Comparison of ENCODE assay signal across 11 cellular contexts in genomic region chr2:73177645-73178255, GRCh38. TPM values are rescaled to one million over a fixed set of nuclear protein-coding genes. Genes with fewer than 3 reads are reported as not detected.
DNase-seq lines count a peak whose midpoint lies in the region; ATAC-seq and TF ChIP-seq lines count a peak whose summit lies in the region.
"Had no signal": no experiment of that assay in that cellular context is flagged by ENCODE, and none has a peak within 500 bp of the region (broad histone marks: within the 10 kb centered on the region; RNA-seq: fewer than 3 reads in every experiment).

No MANE protein-coding gene starts in this region.

- in situ Hi-C loops in GM13977 (cut with MboI; ENCODE audit: low pct_unique_long_range_greater_than_20kb, low sequenced_read_pairs, unreplicated experiment) = no loop called here

- H3K4me3 ChIP-seq in KMS-11 (IDR thresholded peaks at IDR 0.05; ENCODE audit: insufficient read depth, low read depth, low read length) = peak overlapping the region; percentile 32
- peak overlapping the region in 57 of 59 donors; percentile 45 to 75 (median 65) for H3K4me3 ChIP-seq in dorsolateral prefrontal cortex
- H3K4me3 ChIP-seq in prostate gland = peak overlapping the region; percentile 49 to 50

- no peaks in the 10 kb centered on the region for H3K36me3 ChIP-seq in KMS-11 (ENCODE audit: insufficient read depth)
- H3K36me3 ChIP-seq in prostate gland = no peaks in the 10 kb centered on the region
- H3K36me3 ChIP-seq: cardiac muscle cell, ovary had no signal

- H2AFZ ChIP-seq in KMS-11 (ENCODE audit: low read depth) = peak overlapping the region; percentile 76

- ATAC-seq in GM18868 (IDR thresholded peaks at IDR 0.05; ENCODE audit: unreplicated experiment) (no peak), GM19397 (IDR thresholded peaks at IDR 0.05; ENCODE audit: unreplicated experiment) (no peak)

- peak; percentile 20 for TF ChIP-seq CTCF in GM13977 (IDR thresholded peaks at IDR 0.05; ENCODE audit: extremely low read depth, insufficient read depth, missing control alignments)
- peak; percentile 63 for TF ChIP-seq CTCF in KMS-11 (conservative IDR thresholded peaks at IDR 0.05; ENCODE audit: low read depth, low read length)
- TF ChIP-seq CTCF in dorsolateral prefrontal cortex (IDR thresholded peaks at IDR 0.05 in 54 of 56, conservative IDR thresholded peaks at IDR 0.05 in 2 of 56; ENCODE audit: low read depth in 1 of 56, partially characterized antibody in 56 of 56) = peak in 29 of 56 donors; percentile 0 to 62 (median 22)
- TF ChIP-seq CTCF in prostate gland (IDR thresholded peaks at IDR 0.05) = no peak

- intact Hi-C loops in dorsolateral prefrontal cortex (cut with DNase I) (loop anchor here (1.0 to 5.0 kb wide), 6 partner anchors 35 to 291 kb away; partner anchors contain the start of gene SPR (in 1 of the 2)), prostate gland (cut with DNase I) (loop anchor here (5.0 to 10.0 kb wide), 3 partner anchors 90 to 403 kb away; no protein-coding TSS in a partner anchor)

- H3K79me2 ChIP-seq in KMS-11 (ENCODE audit: insufficient read depth, low read depth) = no peaks in the 10 kb centered on the region

- no peak overlapping the region for H3K9ac ChIP-seq in KMS-11

- H3K4me2 ChIP-seq in KMS-11 = peak overlapping the region; percentile 53

- no peak overlapping the region for H3K27ac ChIP-seq in KMS-11
- H3K27ac ChIP-seq in dorsolateral prefrontal cortex = peak overlapping the region in 5 of 59 donors; percentile 6 to 76 (median 56)
- H3K27ac ChIP-seq in prostate gland = no peak overlapping the region
- H3K27ac ChIP-seq: cardiac muscle cell, ovary had no signal

- no peak for TF ChIP-seq POLR2A in prostate gland (IDR thresholded peaks at IDR 0.05)

- peaks cover 6% of the 10 kb centered on the region for H3K4me1 ChIP-seq in KMS-11 (ENCODE audit: low read depth, poor library complexity, severe bottlenecking)
- peaks cover 9% of the 10 kb centered on the region for H3K4me1 ChIP-seq in prostate gland (replicated peaks)

- DNase-seq in GM13977 (ENCODE audit: low spot score) (peak; percentile 21), dorsolateral prefrontal cortex (no peak), prostate gland (ENCODE audit: low spot score) (no peak), OCI-M1 (lab: John Stamatoyannopoulos, UW) (no peak), NCI-H187 (lab: John Stamatoyannopoulos, UW) (no peak)

- no peaks in the 10 kb centered on the region for H4K20me1 ChIP-seq in KMS-11 (ENCODE audit: insufficient read depth)

- H3K9me3 ChIP-seq in prostate gland = no peaks in the 10 kb centered on the region
- H3K9me3 ChIP-seq: ovary had no signal

- 8% methylated on average over 12 of the region's 12 CpGs for WGBS in prostate gland

- peaks cover 7% of the 10 kb centered on the region; the same call in 1 of the 2 replicates for H3K27me3 ChIP-seq in KMS-11 (ENCODE audit: insufficient read depth, low read depth)
- peaks cover 0 to 42% (median 0%) of the 10 kb centered on the region in 45 donors for H3K27me3 ChIP-seq in dorsolateral prefrontal cortex
- H3K27me3 ChIP-seq in prostate gland (replicated peaks; ENCODE audit: insufficient read depth) = no peaks in the 10 kb centered on the region
- H3K27me3 ChIP-seq: ovary had no signal

RNA-seq across cellular contexts. Expression of gene NOTO, which starts 24.6 kb away (rescaled TPM):
- total RNA-seq in dorsolateral prefrontal cortex (under 1 TPM in 4 of 120 experiments, not detected in 116; 0.16 to 0.25 (median 0.16) TPM), prostate gland (not detected)
- total RNA-seq: cardiac muscle cell, NCI-H460, ovary had no signal

RNA-seq across cellular contexts. Expression of gene SMYD5, which starts 36.3 kb away (rescaled TPM):
- total RNA-seq in dorsolateral prefrontal cortex = 10 to 100 TPM; 25.0 to 44.3 (median 33.2) TPM
- 10 to 100 TPM; 12.5 to 36.6 TPM for total RNA-seq in prostate gland

RNA-seq across cellular contexts. Expression of gene PRADC1, which starts 55.3 kb away (rescaled TPM):
- total RNA-seq in dorsolateral prefrontal cortex (10 to 100 TPM; 12.9 to 36.2 (median 21.9) TPM), prostate gland (10 to 100 TPM; 21.4 to 26.3 TPM)

RNA-seq across cellular contexts. Expression of gene CCT7, which starts 56.4 kb away (rescaled TPM):
- 100 to 1,000 TPM; 123 to 278 (median 188) TPM for total RNA-seq in dorsolateral prefrontal cortex
- total RNA-seq in prostate gland = 100 to 1,000 TPM; 206 to 242 TPM

Comparison
In these comparisons a context has a peak if more than half of its experiments do, and no peak if none do; other contexts are left out.
1. CTCF ChIP-seq: peak in GM13977 (single experiment), KMS-11 (single experiment) and dorsolateral prefrontal cortex (29 of 56); none in prostate gland (0 of 4).
2. Peak in every context shown above with its lines, with median percentiles within 50 percentile points of each other: H3K4me3 ChIP-seq.